1 cellular context compared by ENCODE assay signal in genomic region chr12:14781563-14781962, GRCh38.
TF ChIP-seq lines count a peak whose summit lies in the region.

No MANE protein-coding gene starts in this region.

TF ChIP-seq in GM23338, 12 proteins besides CTCF, POLR2A, EP300 and RAD21:
- TF ChIP-seq ZNF462 (CRISPR knock-in tag; IDR thresholded peaks at IDR 0.05) (no peak), NANOG (IDR thresholded peaks at IDR 0.05; ENCODE audit: borderline replicate concordance) (no peak), ZNF114 (CRISPR knock-in tag; IDR thresholded peaks at IDR 0.05) (no peak), ZNF331 (CRISPR knock-in tag; IDR thresholded peaks at IDR 0.05; ENCODE audit: low read depth) (no peak), CREB1 (CRISPR knock-in tag; IDR thresholded peaks at IDR 0.05; ENCODE audit: low read depth) (no peak), STAT1 (IDR thresholded peaks at IDR 0.05; ENCODE audit: unreplicated experiment) (no peak), REST (IDR thresholded peaks at IDR 0.05; ENCODE audit: unreplicated experiment) (no peak), EZH2phosphoT487 (IDR thresholded peaks at IDR 0.05; ENCODE audit: unreplicated experiment) (no peak), POLR2AphosphoS5 (IDR thresholded peaks at IDR 0.05; ENCODE audit: low read depth) (no peak), ETS1 (IDR thresholded peaks at IDR 0.05) (no peak), EZH2 (IDR thresholded peaks at IDR 0.05; ENCODE audit: low read depth, unreplicated experiment) (no peak), JUNB (IDR thresholded peaks at IDR 0.05; ENCODE audit: unreplicated experiment) (no peak)
